In the genomic region with DNA sequence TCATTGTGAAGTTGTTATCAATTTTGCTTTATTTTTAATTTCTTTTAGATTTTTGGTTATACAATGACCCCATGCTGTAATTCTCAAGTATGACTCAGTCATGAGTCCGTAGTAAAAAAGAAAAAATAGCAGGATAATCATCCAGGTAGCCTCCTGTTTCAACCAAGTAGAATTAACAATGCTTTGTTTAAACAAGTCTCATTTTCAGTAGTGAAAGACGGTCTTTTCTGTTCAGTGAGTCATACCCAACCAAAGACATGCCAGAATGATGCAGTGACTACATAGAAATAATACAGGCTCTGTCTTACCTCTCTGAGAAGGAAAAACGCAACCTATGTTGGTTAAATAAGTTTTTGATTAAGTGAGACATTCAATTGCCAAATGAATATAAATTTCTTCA, we compare ENCODE assay signal across 1 cellular context.
TF ChIP-seq lines count a peak whose summit lies in the region.

No MANE protein-coding gene starts in this region.

TF ChIP-seq in HEK293, 187 proteins besides CTCF, POLR2A, EP300 and RAD21 (continued from another document):
- no peak for TF ChIP-seq ZNF148 (tag by site-specific recombination; IDR thresholded peaks at IDR 0.05; ENCODE audit: borderline replicate concordance)
- 0 out of 2 replicates have a peak, but pooled peaks have one; percentile 35 for TF ChIP-seq ZNF362 (tag by site-specific recombination; IDR thresholded peaks at IDR 0.05)
